In the genomic region with DNA sequence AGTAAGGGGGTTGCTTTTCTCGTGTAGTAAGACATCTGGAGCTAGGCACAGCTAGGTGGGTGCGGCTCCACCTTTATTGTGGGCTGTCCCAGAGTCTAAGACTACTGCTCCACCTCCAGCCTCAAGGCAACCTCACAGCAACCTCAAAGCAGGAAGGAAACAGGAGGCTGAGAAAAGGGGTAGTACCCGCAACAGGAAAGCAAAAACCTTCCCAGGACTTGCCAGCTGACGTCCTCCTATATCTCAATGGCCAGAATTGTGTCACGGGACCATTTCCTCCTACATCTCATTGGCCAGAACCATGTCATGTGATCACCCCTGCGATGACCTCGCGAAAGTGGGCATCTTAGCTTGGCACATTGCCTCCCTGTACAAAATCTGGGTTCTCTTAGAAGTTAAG, we compare ENCODE assay signal across 10 cellular contexts. TPM values are rescaled to one million over a fixed set of nuclear protein-coding genes. Genes with fewer than 3 reads are reported as not detected.
DNase-seq lines count a peak whose midpoint lies in the region; ATAC-seq, FAIRE-seq and TF ChIP-seq lines count a peak whose summit lies in the region.
"Had no signal": no experiment of that assay in that cellular context is flagged by ENCODE, and none has a peak within 500 bp of the region (broad histone marks: within the 10 kb centered on the region; RNA-seq: fewer than 3 reads in every experiment).

No MANE protein-coding gene starts in this region.

- no peak overlapping the region for H3K4me3 ChIP-seq in A549
- no peak overlapping the region for H3K4me3 ChIP-seq in MM.1S (ENCODE audit: low read length)
- no peak overlapping the region for H3K4me3 ChIP-seq in coronary artery

- no peaks in the 10 kb centered on the region for H3K4me1 Mint-ChIP-seq in nephron progenitor cell

- DNase-seq in A549 (ENCODE audit: low read depth in 1 of 2, low spot score in 1 of 2), result peak in 1 of 2 experiments; percentile 9
- no peak for DNase-seq in MM.1S
- DNase-seq in activated CD4-positive, alpha-beta T cell treated with anti-CD3 and anti-CD28 coated beads for 4 hours, result peak; percentile 19 to 20
- peak; percentile 79 for DNase-seq in central memory CD4-positive, alpha-beta T cell
- no peak for DNase-seq in nephron progenitor cell
- no peak for DNase-seq in medulla oblongata (ENCODE audit: extremely low spot score)
- no peak for DNase-seq in coronary artery (ENCODE audit: low spot score)
- DNase-seq: NCI-H2029 treated with DMSO at 0.1 percent for 48 hours had no signal

- CTCF ChIA-PET in A549 (lab: Yijun Ruan, JAX), result interaction anchor here (0.6 to 1.8 kb wide), 4 partner anchors 11 to 1438 kb away, joined by 3 to 5 read pairs (median 4); no protein-coding TSS in a partner anchor

- no peak overlapping the region for H3K27ac Mint-ChIP-seq in nephron progenitor cell

- H3K9me2 ChIP-seq in MM.1S (replicated peaks; ENCODE audit: insufficient read depth, low read length), result no peaks in the 10 kb centered on the region

- no peak overlapping the region for H3K4me2 ChIP-seq in A549
- no peak overlapping the region for H3K4me2 ChIP-seq in MM.1S (ENCODE audit: low read depth, low read length)

- ATAC-seq in A549 (no peak), GM21447 (IDR thresholded peaks at IDR 0.05; ENCODE audit: unreplicated experiment) (no peak)

- peaks cover 24% of the 10 kb centered on the region for H3K27me3 Mint-ChIP-seq in nephron progenitor cell (ENCODE audit: low read depth, poor library complexity)

- H4K20me1 ChIP-seq in MM.1S (ENCODE audit: insufficient read depth, low read length), result no peaks in the 10 kb centered on the region

- peaks cover 4% of the 10 kb centered on the region for H3K79me2 ChIP-seq in MM.1S (ENCODE audit: low read length)

- no peak for FAIRE-seq in A549 (lab: Jason Lieb, UNC)
- FAIRE-seq: TTC549 had no signal

- peaks cover 4% of the 10 kb centered on the region; the same call in 1 of the 2 replicates for H3F3A ChIP-seq in MM.1S (ENCODE audit: insufficient read depth, low read length)

- no peak overlapping the region for H3K9ac ChIP-seq in MM.1S (ENCODE audit: low read length)

- WGBS in A549 (ENCODE audit: missing lambda C conversion rate), result 63% methylated on average over 8 of the region's 8 CpGs

- H3K27me3 ChIP-seq in MM.1S (replicated peaks; ENCODE audit: insufficient read depth, low read length), result no peaks in the 10 kb centered on the region

- H3K36me3 ChIP-seq in MM.1S (replicated peaks; ENCODE audit: insufficient read depth, low read length), result no peaks in the 10 kb centered on the region

- no peak for TF ChIP-seq EP300 in A549 (IDR thresholded peaks at IDR 0.05)

- H3K4me1 ChIP-seq in A549 (peaks cover under 1% of the 10 kb centered on the region; the same call in 1 of the 3 replicates), MM.1S (ENCODE audit: low read length) (peaks cover 9% of the 10 kb centered on the region; the same call in 1 of the 2 replicates)

- H3K9me3 ChIP-seq in A549, result no peaks in the 10 kb centered on the region
- no peaks in the 10 kb centered on the region for H3K9me3 ChIP-seq in MM.1S (replicated peaks; ENCODE audit: insufficient read depth, low read length)

- peak overlapping the region; percentile 2; the same call in 1 of the 2 replicates for H2AFZ ChIP-seq in MM.1S (ENCODE audit: low read length)

- no peak for TF ChIP-seq POLR2A in A549 (IDR thresholded peaks at IDR 0.05; ENCODE audit: low read length)

- POLR2A ChIA-PET in A549 (lab: Yijun Ruan, JAX), result no interaction called here

- no peak overlapping the region for H3K27ac ChIP-seq in A549
- no peak overlapping the region for H3K27ac ChIP-seq in MM.1S (ENCODE audit: low read length)
- no peak overlapping the region for H3K27ac ChIP-seq in coronary artery

- TF ChIP-seq RAD21 in A549 (conservative IDR thresholded peaks at IDR 0.05 in 1 of 2, IDR thresholded peaks at IDR 0.05 in 1 of 2), result no peak

- no peak overlapping the region for H3K4me3 Mint-ChIP-seq in nephron progenitor cell

- no peaks in the 10 kb centered on the region for H3K9me3 Mint-ChIP-seq in nephron progenitor cell

- no peaks in the 10 kb centered on the region for H3K36me3 Mint-ChIP-seq in nephron progenitor cell (ENCODE audit: low read depth)

- no peak for TF ChIP-seq CTCF in A549 (IDR thresholded peaks at IDR 0.05)
- TF ChIP-seq CTCF in MM.1S (IDR thresholded peaks at IDR 0.05; ENCODE audit: low read length), result no peak
- TF ChIP-seq CTCF in nephron progenitor cell (IDR thresholded peaks at IDR 0.05), result no peak
- TF ChIP-seq CTCF in coronary artery (IDR thresholded peaks at IDR 0.05), result no peak

TF ChIP-seq in A549, 52 proteins besides CTCF, POLR2A, EP300 and RAD21:
- TF ChIP-seq JUNB (IDR thresholded peaks at IDR 0.05), result no peak
- TF ChIP-seq, protein P1, sequence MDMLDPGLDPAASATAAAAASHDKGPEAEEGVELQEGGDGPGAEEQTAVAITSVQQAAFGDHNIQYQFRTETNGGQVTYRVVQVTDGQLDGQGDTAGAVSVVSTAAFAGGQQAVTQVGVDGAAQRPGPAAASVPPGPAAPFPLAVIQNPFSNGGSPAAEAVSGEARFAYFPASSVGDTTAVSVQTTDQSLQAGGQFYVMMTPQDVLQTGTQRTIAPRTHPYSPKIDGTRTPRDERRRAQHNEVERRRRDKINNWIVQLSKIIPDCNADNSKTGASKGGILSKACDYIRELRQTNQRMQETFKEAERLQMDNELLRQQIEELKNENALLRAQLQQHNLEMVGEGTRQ (IDR thresholded peaks at IDR 0.05), result peak; percentile 77
TF ChIP-seq in A549: peak in this region for 1.

RNA-seq across cellular contexts. Expression of gene GPR160, which starts 4.3 kb away (rescaled TPM):
- 4.5 and 6.3 TPM in 2 replicates for polyA plus RNA-seq in A549 (2011; rRNA removed)
- polyA plus RNA-seq in A549 (2012; cell fraction: cytosol; rRNA removed), result 1.1 and 1.6 TPM in 2 replicates
- 0.48 and 0.49 TPM in 2 replicates for polyA plus RNA-seq in A549 (2012; cell fraction: nucleus; rRNA removed)
- polyA plus RNA-seq in A549 (2017; fragmentation: RNase III; extraction: RNeasy Plus Mini Kit Qiagen cat#74134 plus additional on column Dnase treatment), result 2.0 TPM in 3 replicates
- 0.54 and 0.79 TPM in 2 replicates for polyA minus RNA-seq in A549 (2011; rRNA and poly(A)+ RNA removed)

Comparison
In these comparisons a context has a peak if more than half of its experiments do, and no peak if none do; other contexts are left out.
1. DNase-seq: peak in activated CD4-positive, alpha-beta T cell treated with anti-CD3 and anti-CD28 coated beads for 4 hours (2 of 2) and central memory CD4-positive, alpha-beta T cell (single experiment); none in MM.1S (single experiment), nephron progenitor cell (single experiment), medulla oblongata (single experiment) and coronary artery (single experiment).